ENCODE assay signal across 11 cellular contexts in the genomic region with DNA sequence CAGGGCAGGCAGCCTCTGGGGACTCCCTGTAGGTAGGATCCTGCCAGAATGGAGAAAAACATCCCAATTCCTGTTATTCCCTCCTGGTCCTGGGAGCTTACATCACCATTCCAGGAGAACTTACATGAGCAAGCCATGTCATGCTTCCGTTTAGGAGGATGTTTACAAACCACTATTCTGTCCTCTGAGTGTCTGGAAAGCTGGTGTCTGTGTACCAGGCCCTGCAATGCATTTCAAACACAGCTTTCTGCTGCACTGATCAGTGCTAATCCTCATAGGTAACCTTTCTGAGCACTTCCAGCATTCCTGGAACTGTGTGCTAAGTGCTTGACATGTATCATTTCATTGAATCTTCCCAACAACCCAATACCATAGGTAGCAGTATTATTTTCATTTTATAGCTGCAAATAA. TPM values are rescaled to one million over a fixed set of nuclear protein-coding genes. Genes with fewer than 3 reads are reported as not detected.
A peak's percentile ranks its signal among the peaks of the same experiment; 100 is the strongest.
DNase-seq lines count a peak whose midpoint lies in the region; ATAC-seq and TF ChIP-seq lines count a peak whose summit lies in the region.
"Had no signal": no experiment of that assay in that cellular context is flagged by ENCODE, and none has a peak within 500 bp of the region (broad histone marks: within the 10 kb centered on the region; RNA-seq: fewer than 3 reads in every experiment).

No MANE protein-coding gene starts in this region.

- no peak for ATAC-seq in activated naive CD4-positive, alpha-beta T cell treated with anti-CD3 and anti-CD28 coated beads, Interleukin-2, amount 50 U/mL, for 72 hours

- H3K4me3 Mint-ChIP-seq in nephron progenitor cell: peak overlapping the region; percentile 62
- H3K4me3 Mint-ChIP-seq in activated T-helper 1 cell treated with anti-CD3 and anti-CD28 coated beads, Interleukin-12 subunit alpha, Interleukin-12 subunit beta, Interleukin-2, Interleukin-4 antibody, amounts not matched to agents 30 ng/mL and 10 ng/mL and 1 ng/mL, durations not matched to agents 14 hours and 24 hours and 36 hours: no peak overlapping the region

- H3K27ac Mint-ChIP-seq in nephron progenitor cell: peak overlapping the region; percentile 98
- H3K27ac Mint-ChIP-seq in activated naive CD4-positive, alpha-beta T cell treated with anti-CD3 and anti-CD28 coated beads, Interleukin-2, amount 50 U/mL, for 72 hours: no peak overlapping the region
- no peak overlapping the region for H3K27ac Mint-ChIP-seq in activated T-helper 1 cell treated with anti-CD3 and anti-CD28 coated beads, Interleukin-12 subunit alpha, Interleukin-12 subunit beta, Interleukin-2, Interleukin-4 antibody, amounts not matched to agents 30 ng/mL and 10 ng/mL and 1 ng/mL, durations not matched to agents 14 hours and 24 hours and 36 hours

- no peaks in the 10 kb centered on the region for H3K36me3 Mint-ChIP-seq in nephron progenitor cell (ENCODE audit: low read depth)
- no peaks in the 10 kb centered on the region for H3K36me3 Mint-ChIP-seq in activated naive CD4-positive, alpha-beta T cell treated with anti-CD3 and anti-CD28 coated beads, Interleukin-2, amount 50 U/mL, for 72 hours
- H3K36me3 Mint-ChIP-seq in activated T-helper 1 cell treated with anti-CD3 and anti-CD28 coated beads, Interleukin-12 subunit alpha, Interleukin-12 subunit beta, Interleukin-2, Interleukin-4 antibody, amounts not matched to agents 30 ng/mL and 10 ng/mL and 1 ng/mL, durations not matched to agents 14 hours and 24 hours and 36 hours (ENCODE audit: low read depth): peaks cover 3% of the 10 kb centered on the region

- peaks cover 2% of the 10 kb centered on the region for H3K27me3 Mint-ChIP-seq in nephron progenitor cell (ENCODE audit: low read depth, poor library complexity)
- H3K27me3 Mint-ChIP-seq in activated T-helper 1 cell treated with anti-CD3 and anti-CD28 coated beads, Interleukin-12 subunit alpha, Interleukin-12 subunit beta, Interleukin-2, Interleukin-4 antibody, amounts not matched to agents 30 ng/mL and 10 ng/mL and 1 ng/mL, durations not matched to agents 14 hours and 24 hours and 36 hours (ENCODE audit: insufficient read depth): peaks cover 9% of the 10 kb centered on the region

- no peaks in the 10 kb centered on the region for H3K9me3 Mint-ChIP-seq in nephron progenitor cell
- no peaks in the 10 kb centered on the region for H3K9me3 Mint-ChIP-seq in activated naive CD4-positive, alpha-beta T cell treated with anti-CD3 and anti-CD28 coated beads, Interleukin-2, amount 50 U/mL, for 72 hours
- peaks cover 4% of the 10 kb centered on the region for H3K9me3 Mint-ChIP-seq in activated T-helper 1 cell treated with anti-CD3 and anti-CD28 coated beads, Interleukin-12 subunit alpha, Interleukin-12 subunit beta, Interleukin-2, Interleukin-4 antibody, amounts not matched to agents 30 ng/mL and 10 ng/mL and 1 ng/mL, durations not matched to agents 14 hours and 24 hours and 36 hours

- no peak for TF ChIP-seq CTCF in epithelial cell of esophagus (IDR thresholded peaks at IDR 0.05; ENCODE audit: insufficient read depth, low read depth, low read length, missing control alignments)
- TF ChIP-seq CTCF in nephron progenitor cell (IDR thresholded peaks at IDR 0.05): no peak

- intact Hi-C loops in activated T-helper 1 cell treated with anti-CD3 and anti-CD28 coated beads, Interleukin-12 subunit alpha, Interleukin-12 subunit beta, Interleukin-2, Interleukin-4 antibody, amounts not matched to agents 30 ng/mL and 10 ng/mL and 1 ng/mL, durations not matched to agents 14 hours and 24 hours and 36 hours (cut with micrococcal nuclease): loop anchor here (5.0 to 10.0 kb wide), 4 partner anchors 55 to 555 kb away; a partner anchor contains a TSS

- H3K4me1 Mint-ChIP-seq in nephron progenitor cell: peaks cover 81% of the 10 kb centered on the region
- H3K4me1 Mint-ChIP-seq in activated T-helper 1 cell treated with anti-CD3 and anti-CD28 coated beads, Interleukin-12 subunit alpha, Interleukin-12 subunit beta, Interleukin-2, Interleukin-4 antibody, amounts not matched to agents 30 ng/mL and 10 ng/mL and 1 ng/mL, durations not matched to agents 14 hours and 24 hours and 36 hours (ENCODE audit: low read depth): peaks cover 43% of the 10 kb centered on the region

- H3K4me3 ChIP-seq in epithelial cell of esophagus (ENCODE audit: low read length): no peak overlapping the region

- DNase-seq in DMS153 treated with DMSO at 0.1 percent for 48 hours (lab: John Stamatoyannopoulos, UW; ENCODE audit: unreplicated experiment) (peak; percentile 67), NCI-H2196 (lab: John Stamatoyannopoulos, UW; ENCODE audit: unreplicated experiment) (peak; percentile 27), epithelial cell of esophagus (ENCODE audit: low read depth) (peak; percentile 66), nephron progenitor cell (no peak), T-helper 2 cell (no peak)
- no peak for DNase-seq in activated naive CD4-positive, alpha-beta T cell treated with anti-CD3 and anti-CD28 coated beads, Interleukin-2, amount 50 U/mL, for 72 hours (ENCODE audit: low spot score in 2 of 2)
- no peak for DNase-seq in effector CD8-positive, alpha-beta T cell (lab: John Stamatoyannopoulos, UW)
- DNase-seq in activated T-helper 1 cell treated with anti-CD3 and anti-CD28 coated beads, Interleukin-12 subunit alpha, Interleukin-12 subunit beta, Interleukin-2, Interleukin-4 antibody, amounts not matched to agents 30 ng/mL and 10 ng/mL and 1 ng/mL, durations not matched to agents 14 hours and 24 hours and 36 hours (ENCODE audit: low spot score): no peak
- DNase-seq: COR-L47, left cardiac atrium had no signal

RNA-seq across cellular contexts. Expression of a gene that starts 19.8 kb away (rescaled TPM):
- under 1 TPM in 1 of 2 donors, not detected in 1; 0.66 TPM for total RNA-seq in activated naive CD4-positive, alpha-beta T cell treated with anti-CD3 and anti-CD28 coated beads, Interleukin-2, amount 50 U/mL, for 72 hours
- 0.49 and 0.57 TPM in 2 replicates for total RNA-seq in activated T-helper 1 cell treated with anti-CD3 and anti-CD28 coated beads, Interleukin-12 subunit alpha, Interleukin-12 subunit beta, Interleukin-2, Interleukin-4 antibody, amounts not matched to agents 30 ng/mL and 10 ng/mL and 1 ng/mL, durations not matched to agents 14 hours and 24 hours and 36 hours
- total RNA-seq: SK-MEL-5 had no signal

Comparison
In these comparisons a context has a peak if more than half of its experiments do, and no peak if none do; other contexts are left out.
1. DNase-seq: peak in DMS153 treated with DMSO at 0.1 percent for 48 hours (single experiment), NCI-H2196 (single experiment) and epithelial cell of esophagus (single experiment); none in nephron progenitor cell (single experiment), activated naive CD4-positive, alpha-beta T cell treated with anti-CD3 and anti-CD28 coated beads, Interleukin-2, amount 50 U/mL, for 72 hours (0 of 2), effector CD8-positive, alpha-beta T cell (single experiment), activated T-helper 1 cell treated with anti-CD3 and anti-CD28 coated beads, Interleukin-12 subunit alpha, Interleukin-12 subunit beta, Interleukin-2, Interleukin-4 antibody, amounts not matched to agents 30 ng/mL and 10 ng/mL and 1 ng/mL, durations not matched to agents 14 hours and 24 hours and 36 hours (single experiment) and T-helper 2 cell (0 of 5).